In genomic region chr2:26184555-26185303, GRCh38 we compare ENCODE assay signal across 8 cellular contexts. TPM values are rescaled to one million over a fixed set of nuclear protein-coding genes. Genes with fewer than 3 reads are reported as not detected.
DNase-seq lines count a peak whose midpoint lies in the region; ATAC-seq and TF ChIP-seq lines count a peak whose summit lies in the region.

No MANE protein-coding gene starts in this region.

- H3K4me3 ChIP-seq in heart right ventricle = peak overlapping the region; percentile 21 to 74 (median 61)
- peak overlapping the region; percentile 37 for H3K4me3 ChIP-seq in retinal pigment epithelial cell (ENCODE audit: low read length)

- peak; percentile 36 to 80 (median 68) for TF ChIP-seq CTCF in heart right ventricle (IDR thresholded peaks at IDR 0.05)
- TF ChIP-seq CTCF in retinal pigment epithelial cell (conservative IDR thresholded peaks at IDR 0.05; ENCODE audit: low read depth, low read length) = peak; percentile 55

- peaks cover 17% of the 10 kb centered on the region for H3K4me1 Mint-ChIP-seq in activated naive CD4-positive, alpha-beta T cell treated with anti-CD3 and anti-CD28 coated beads for 36 hours (ENCODE audit: low read depth)

- H3K36me3 Mint-ChIP-seq in activated naive CD4-positive, alpha-beta T cell treated with anti-CD3 and anti-CD28 coated beads for 36 hours (ENCODE audit: low read depth) = no peaks in the 10 kb centered on the region

- peaks cover 0 to 20% (median 7%) of the 10 kb centered on the region in 9 donors for H3K4me1 ChIP-seq in heart right ventricle

- DNase-seq in activated naive CD4-positive, alpha-beta T cell treated with anti-CD3 and anti-CD28 coated beads for 36 hours = peak; percentile 84
- DNase-seq in heart right ventricle (peak; percentile 81 to 90), retinal pigment epithelial cell (ENCODE audit: low read depth) (peak; percentile 12), NCI-H1105 (lab: John Stamatoyannopoulos, UW) (no peak)

- no peaks in the 10 kb centered on the region for H3K9me3 ChIP-seq in heart right ventricle

- H3K36me3 ChIP-seq in heart right ventricle = peaks cover 0 to 6% (median 0%) of the 10 kb centered on the region in 9 donors

- intact Hi-C loops in activated naive CD4-positive, alpha-beta T cell treated with anti-CD3 and anti-CD28 coated beads for 36 hours (cut with micrococcal nuclease) = loop anchor here (1.0 kb wide), 1 partner anchor 60 kb away; the partner anchor contains the start of genes HADHA and HADHB
- intact Hi-C loops in heart right ventricle (cut with DNase I) = no loop called here

- H3K27me3 ChIP-seq in heart right ventricle = peaks cover 0 to 16% (median 0%) of the 10 kb centered on the region in 7 donors

- H3K27ac Mint-ChIP-seq in activated naive CD4-positive, alpha-beta T cell treated with anti-CD3 and anti-CD28 coated beads for 36 hours = no peak overlapping the region

- ATAC-seq in GM18498 (IDR thresholded peaks at IDR 0.05; ENCODE audit: unreplicated experiment) (peak; percentile 71), HG02943 (IDR thresholded peaks at IDR 0.05; ENCODE audit: low read depth, unreplicated experiment) (peak; percentile 62), heart right ventricle (peak; percentile 77 to 97 (median 88)), HG02870 (IDR thresholded peaks at IDR 0.05; ENCODE audit: unreplicated experiment) (no peak)

- H3K27ac ChIP-seq in heart right ventricle = peak overlapping the region in 8 of 10 donors; percentile 35 to 77 (median 65)

- WGBS in heart right ventricle, 2 donors = 1% methylated on average over 92 to 113 of the region's 114 CpGs

- H3K4me3 Mint-ChIP-seq in activated naive CD4-positive, alpha-beta T cell treated with anti-CD3 and anti-CD28 coated beads for 36 hours = peak overlapping the region; percentile 72

- no peaks in the 10 kb centered on the region for H3K9me3 Mint-ChIP-seq in activated naive CD4-positive, alpha-beta T cell treated with anti-CD3 and anti-CD28 coated beads for 36 hours

- CTCF ChIA-PET in activated naive CD4-positive, alpha-beta T cell treated with anti-CD3 and anti-CD28 coated beads for 36 hours (lab: Charles Lee) = interaction anchor here (0.5 to 1.8 kb wide), 10 partner anchors 10 to 285 kb away, joined by 3 to 7 read pairs (median 4); no protein-coding TSS in a partner anchor

- H3K27me3 Mint-ChIP-seq in activated naive CD4-positive, alpha-beta T cell treated with anti-CD3 and anti-CD28 coated beads for 36 hours (ENCODE audit: low read depth) = peaks cover 12% of the 10 kb centered on the region

TF ChIP-seq in PFSK-1, 5 proteins besides CTCF, POLR2A, EP300 and RAD21:
- TF ChIP-seq POLR2AphosphoS5 (IDR thresholded peaks at IDR 0.05; ENCODE audit: low read depth, low read length) (no peak; the same call in 1 of the 2 replicates), TAF1 (IDR thresholded peaks at IDR 0.05; ENCODE audit: borderline replicate concordance, insufficient read depth, low read length) (0 out of 2 replicates have a peak, but pooled peaks have one; percentile 36), REST (IDR thresholded peaks at IDR 0.05; ENCODE audit: insufficient read depth in 1 of 2, low read depth in 2 of 2, low read length in 2 of 2) (peak in 1 of 2 experiments; percentile 32; a peak in 1 of 4 replicates), FOXP2 (optimal IDR thresholded peaks at IDR 0.05; ENCODE audit: borderline replicate concordance, extremely low read depth, extremely low read length, insufficient read depth) (peak; percentile 90), SIN3A (IDR thresholded peaks at IDR 0.05; ENCODE audit: borderline replicate concordance, insufficient read depth, low read length) (no peak)

RNA-seq across cellular contexts. Expression of gene GAREM2, which starts 11.8 kb away (rescaled TPM):
- polyA plus RNA-seq in PFSK-1 (2012; ENCODE audit: insufficient read length, low read depth) = 11.3 TPM
- 1 to 10 TPM; 1.1 to 1.3 TPM for total RNA-seq in activated naive CD4-positive, alpha-beta T cell treated with anti-CD3 and anti-CD28 coated beads for 36 hours
- 1 to 10 TPM in 6 of 10 donors, under 1 TPM in 4; 0.55 to 2.3 (median 1.4) TPM for total RNA-seq in heart right ventricle
- polyA plus RNA-seq in heart right ventricle = under 1 TPM; 0.59 to 0.72 TPM

RNA-seq across cellular contexts. Expression of gene HADHA, which starts 59.7 kb away (rescaled TPM):
- polyA plus RNA-seq in PFSK-1 (2012; ENCODE audit: insufficient read length, low read depth) = 132 TPM
- total RNA-seq in activated naive CD4-positive, alpha-beta T cell treated with anti-CD3 and anti-CD28 coated beads for 36 hours = 100 to 1,000 TPM; 117 to 123 TPM
- 100 to 1,000 TPM; 298 to 686 (median 410) TPM for total RNA-seq in heart right ventricle
- polyA plus RNA-seq in heart right ventricle = 100 to 1,000 TPM; 143 to 192 TPM
